ENCODE assay signal across 1 cellular context in genomic region chr4:7041851-7042696, GRCh38.
TF ChIP-seq lines count a peak whose summit lies in the region.

No MANE protein-coding gene starts in this region.

TF ChIP-seq in WTC11, 78 proteins besides CTCF, POLR2A, EP300 and RAD21 (continued from another document):
- no peak for TF ChIP-seq ZNF532 (CRISPR knock-in tag; IDR thresholded peaks at IDR 0.05; ENCODE audit: borderline replicate concordance)
- peak; percentile 24; the same call in 1 of the 2 replicates for TF ChIP-seq HMGXB4 (CRISPR knock-in tag; IDR thresholded peaks at IDR 0.05)
- no peak for TF ChIP-seq MAX (CRISPR knock-in tag; IDR thresholded peaks at IDR 0.05)
- no peak for TF ChIP-seq STAT6 (CRISPR knock-in tag; conservative IDR thresholded peaks at IDR 0.05; ENCODE audit: low read depth)
TF ChIP-seq in WTC11: peak in this region for 3.
